10 cellular contexts compared by ENCODE assay signal in the genomic region with DNA sequence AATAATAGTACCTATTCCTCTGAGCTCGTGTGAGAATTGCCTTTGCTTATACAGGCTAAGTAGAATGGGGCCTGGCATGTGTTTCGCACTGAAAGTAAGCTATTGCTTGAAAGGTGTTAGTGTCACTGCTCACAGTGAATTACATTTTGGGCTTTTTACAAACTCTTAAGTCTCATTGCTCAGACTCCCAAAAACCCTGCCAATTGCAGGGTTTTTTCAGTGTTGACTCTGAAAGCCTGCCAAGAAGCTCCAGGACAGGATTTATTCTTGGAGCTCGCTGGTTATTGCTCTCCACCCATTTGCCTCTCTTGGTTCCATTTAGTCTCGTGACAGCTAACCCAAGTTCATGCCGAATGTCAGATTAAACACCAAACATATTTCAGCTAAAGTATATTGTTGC. TPM values are rescaled to one million over a fixed set of nuclear protein-coding genes. Genes with fewer than 3 reads are reported as not detected.
DNase-seq lines count a peak whose midpoint lies in the region; ATAC-seq and TF ChIP-seq lines count a peak whose summit lies in the region.
"Had no signal": no experiment of that assay in that cellular context is flagged by ENCODE, and none has a peak within 500 bp of the region (broad histone marks: within the 10 kb centered on the region; RNA-seq: fewer than 3 reads in every experiment).

No MANE protein-coding gene starts in this region.

- peak; percentile 11 for DNase-seq in DMS79 treated with DMSO at 0.1 percent for 48 hours (lab: John Stamatoyannopoulos, UW)
- DNase-seq in cardiac muscle cell (ENCODE audit: low read depth in 1 of 2, low spot score in 1 of 2) = peak in 1 of 2 donors; percentile 72
- DNase-seq in putamen (ENCODE audit: low spot score) = peak; percentile 51
- DNase-seq in stimulated activated naive CD8-positive, alpha-beta T cell treated with anti-CD3 and anti-CD28 coated beads, Interleukin-15, amount 100 ng/mL, for 72 hours = no peak
- no peak for DNase-seq in erythroblast (lab: John Stamatoyannopoulos, UW)
- DNase-seq in activated T-cell treated with anti-CD3 and anti-CD28 coated beads, Interleukin-2, amount 50 U/mL, for 4 hours = no peak
- DNase-seq: activated effector memory CD4-positive, alpha-beta T cell treated with anti-CD3 and anti-CD28 coated beads, Interleukin-2, amount 50 U/mL, for 16 hours; NK-92 treated with Interleukin-12 subunit alpha and Interleukin-12 subunit beta, amount 100 ng/mL, for 24 hours had no signal

- no peaks in the 10 kb centered on the region for H3K36me3 ChIP-seq in cardiac muscle cell

- no peak for ATAC-seq in HG02678 (IDR thresholded peaks at IDR 0.05; ENCODE audit: unreplicated experiment)
- no peak for ATAC-seq in stimulated activated naive CD8-positive, alpha-beta T cell treated with anti-CD3 and anti-CD28 coated beads, Interleukin-15, amount 100 ng/mL, for 72 hours
- ATAC-seq in activated T-cell treated with anti-CD3 and anti-CD28 coated beads, Interleukin-2, amount 50 U/mL, for 4 hours = no peak

- peaks cover 40% of the 10 kb centered on the region for H3K4me1 ChIP-seq in cardiac muscle cell (ENCODE audit: low read depth)

- H3K4me3 Mint-ChIP-seq in stimulated activated naive CD8-positive, alpha-beta T cell treated with anti-CD3 and anti-CD28 coated beads, Interleukin-15, amount 100 ng/mL, for 72 hours = no peak overlapping the region
- H3K4me3 Mint-ChIP-seq in activated T-cell treated with anti-CD3 and anti-CD28 coated beads, Interleukin-2, amount 50 U/mL, for 4 hours = no peak overlapping the region

- H3K9me3 Mint-ChIP-seq in stimulated activated naive CD8-positive, alpha-beta T cell treated with anti-CD3 and anti-CD28 coated beads, Interleukin-15, amount 100 ng/mL, for 72 hours = no peaks in the 10 kb centered on the region
- no peaks in the 10 kb centered on the region for H3K9me3 Mint-ChIP-seq in activated T-cell treated with anti-CD3 and anti-CD28 coated beads, Interleukin-2, amount 50 U/mL, for 4 hours

- no peaks in the 10 kb centered on the region for H3K9me3 ChIP-seq in cardiac muscle cell (ENCODE audit: low read depth)

- TF ChIP-seq CTCF in VCaP (conservative IDR thresholded peaks at IDR 0.05) (no peak), cardiac muscle cell (IDR thresholded peaks at IDR 0.05; ENCODE audit: low read depth, low read length) (no peak)

- no peaks in the 10 kb centered on the region for H3K27me3 Mint-ChIP-seq in stimulated activated naive CD8-positive, alpha-beta T cell treated with anti-CD3 and anti-CD28 coated beads, Interleukin-15, amount 100 ng/mL, for 72 hours
- H3K27me3 Mint-ChIP-seq in activated T-cell treated with anti-CD3 and anti-CD28 coated beads, Interleukin-2, amount 50 U/mL, for 4 hours (ENCODE audit: low read depth) = no peaks in the 10 kb centered on the region

- H3K27me3 ChIP-seq in cardiac muscle cell = no peaks in the 10 kb centered on the region

- H3K27ac Mint-ChIP-seq in stimulated activated naive CD8-positive, alpha-beta T cell treated with anti-CD3 and anti-CD28 coated beads, Interleukin-15, amount 100 ng/mL, for 72 hours = no peak overlapping the region

- 0 out of 2 replicates have a peak overlapping the region, but pooled peaks have one; percentile 27 for H3K27ac ChIP-seq in VCaP
- H3K27ac ChIP-seq in cardiac muscle cell = peak overlapping the region; percentile 97

- H3K4me1 Mint-ChIP-seq in stimulated activated naive CD8-positive, alpha-beta T cell treated with anti-CD3 and anti-CD28 coated beads, Interleukin-15, amount 100 ng/mL, for 72 hours = peaks cover 3% of the 10 kb centered on the region
- H3K4me1 Mint-ChIP-seq in activated T-cell treated with anti-CD3 and anti-CD28 coated beads, Interleukin-2, amount 50 U/mL, for 4 hours (ENCODE audit: low read depth) = peaks cover 2% of the 10 kb centered on the region

- peaks cover 3% of the 10 kb centered on the region for H3K36me3 Mint-ChIP-seq in activated T-cell treated with anti-CD3 and anti-CD28 coated beads, Interleukin-2, amount 50 U/mL, for 4 hours (ENCODE audit: insufficient read depth)

- TF ChIP-seq POLR2A in erythroblast (IDR thresholded peaks at IDR 0.05; ENCODE audit: low read length) = no peak

- no peak overlapping the region for H3K4me3 ChIP-seq in cardiac muscle cell

RNA-seq across cellular contexts. Expression of gene NOPCHAP1, which starts 39.8 kb away (rescaled TPM):
- 7.5 and 9.0 TPM in 2 replicates for total RNA-seq in cardiac muscle cell
- polyA plus RNA-seq in cardiac muscle cell = 25.6 and 50.9 TPM in 2 replicates
- 10 to 100 TPM; 36.8 to 39.0 (median 38.8) TPM for total RNA-seq in activated T-cell treated with anti-CD3 and anti-CD28 coated beads, Interleukin-2, amount 50 U/mL, for 4 hours

RNA-seq across cellular contexts. Expression of gene ALDH1L2, which starts 58.4 kb away (rescaled TPM):
- 0.14 and 0.63 TPM in 2 replicates for total RNA-seq in cardiac muscle cell
- 0.12 and 2.3 TPM in 2 replicates for polyA plus RNA-seq in cardiac muscle cell
- total RNA-seq in activated T-cell treated with anti-CD3 and anti-CD28 coated beads, Interleukin-2, amount 50 U/mL, for 4 hours = under 1 TPM; 0.29 to 0.81 (median 0.35) TPM

Comparison
In these comparisons a context has a peak if more than half of its experiments do, and no peak if none do; other contexts are left out.
1. DNase-seq: peak in DMS79 treated with DMSO at 0.1 percent for 48 hours (single experiment) and putamen (single experiment); none in stimulated activated naive CD8-positive, alpha-beta T cell treated with anti-CD3 and anti-CD28 coated beads, Interleukin-15, amount 100 ng/mL, for 72 hours (0 of 2), erythroblast (0 of 2) and activated T-cell treated with anti-CD3 and anti-CD28 coated beads, Interleukin-2, amount 50 U/mL, for 4 hours (single experiment).